1 cellular context compared by ENCODE assay signal in the genomic region with DNA sequence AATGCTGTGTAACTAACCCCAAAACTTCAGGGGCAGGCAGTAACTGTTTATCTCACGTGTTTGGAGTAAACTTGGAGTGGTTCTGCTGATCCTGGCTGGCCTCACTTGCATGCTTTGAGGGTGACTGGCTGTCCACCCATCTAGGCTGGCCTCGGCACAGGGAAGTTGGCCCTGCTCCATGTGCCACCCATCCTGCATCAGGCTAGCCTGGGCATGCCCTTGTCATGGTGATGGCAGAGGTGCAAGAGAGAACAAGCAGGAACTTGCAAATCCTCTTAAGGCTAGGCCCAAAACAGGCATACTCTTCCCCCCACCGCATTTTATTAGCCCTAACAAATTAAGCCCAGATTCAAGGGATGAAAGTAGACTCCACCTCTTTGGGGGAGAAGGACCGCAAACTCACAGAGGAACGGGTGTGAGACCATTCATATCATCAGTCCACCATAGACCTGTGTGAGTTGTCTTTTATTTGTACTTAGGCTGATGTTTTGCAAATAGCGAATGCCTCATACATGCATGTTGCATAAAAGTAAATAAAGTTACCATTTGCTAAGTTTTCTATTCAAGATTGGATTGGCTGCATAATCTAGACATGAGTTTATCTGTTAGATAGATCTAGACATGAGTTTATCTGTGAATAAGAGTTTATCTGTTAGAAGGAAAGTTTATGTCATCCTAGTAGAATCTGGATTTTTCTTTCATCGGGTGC.
A peak's percentile ranks its signal among the peaks of the same experiment; 100 is the strongest.
TF ChIP-seq lines count a peak whose summit lies in the region.

No MANE protein-coding gene starts in this region.

TF ChIP-seq in HEK293, 187 proteins besides CTCF, POLR2A, EP300 and RAD21 (continued from another document):
- TF ChIP-seq, protein P1, sequence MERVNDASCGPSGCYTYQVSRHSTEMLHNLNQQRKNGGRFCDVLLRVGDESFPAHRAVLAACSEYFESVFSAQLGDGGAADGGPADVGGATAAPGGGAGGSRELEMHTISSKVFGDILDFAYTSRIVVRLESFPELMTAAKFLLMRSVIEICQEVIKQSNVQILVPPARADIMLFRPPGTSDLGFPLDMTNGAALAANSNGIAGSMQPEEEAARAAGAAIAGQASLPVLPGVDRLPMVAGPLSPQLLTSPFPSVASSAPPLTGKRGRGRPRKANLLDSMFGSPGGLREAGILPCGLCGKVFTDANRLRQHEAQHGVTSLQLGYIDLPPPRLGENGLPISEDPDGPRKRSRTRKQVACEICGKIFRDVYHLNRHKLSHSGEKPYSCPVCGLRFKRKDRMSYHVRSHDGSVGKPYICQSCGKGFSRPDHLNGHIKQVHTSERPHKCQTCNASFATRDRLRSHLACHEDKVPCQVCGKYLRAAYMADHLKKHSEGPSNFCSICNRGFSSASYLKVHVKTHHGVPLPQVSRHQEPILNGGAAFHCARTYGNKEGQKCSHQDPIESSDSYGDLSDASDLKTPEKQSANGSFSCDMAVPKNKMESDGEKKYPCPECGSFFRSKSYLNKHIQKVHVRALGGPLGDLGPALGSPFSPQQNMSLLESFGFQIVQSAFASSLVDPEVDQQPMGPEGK (tag by site-specific recombination; IDR thresholded peaks at IDR 0.05), result peak; percentile 41; the same call in 1 of the 2 replicates
- TF ChIP-seq FEZF1 (tag by site-specific recombination; IDR thresholded peaks at IDR 0.05), result peak; percentile 25; the same call in 1 of the 2 replicates
- TF ChIP-seq ZBTB8A (tag by site-specific recombination; IDR thresholded peaks at IDR 0.05), result peak; percentile 86
- no peak for TF ChIP-seq ZNF239 (tag by site-specific recombination; IDR thresholded peaks at IDR 0.05)
- TF ChIP-seq SCRT1 (tag by site-specific recombination; IDR thresholded peaks at IDR 0.05; ENCODE audit: borderline replicate concordance), result no peak
- TF ChIP-seq ZNF449 (tag by site-specific recombination; IDR thresholded peaks at IDR 0.05), result no peak
- TF ChIP-seq ZBTB20 (tag by site-specific recombination; IDR thresholded peaks at IDR 0.05), result 0 out of 2 replicates have a peak, but pooled peaks have one; percentile 32
- TF ChIP-seq ZBTB44 (tag by site-specific recombination; IDR thresholded peaks at IDR 0.05), result peak; percentile 88
- TF ChIP-seq, protein P2, sequence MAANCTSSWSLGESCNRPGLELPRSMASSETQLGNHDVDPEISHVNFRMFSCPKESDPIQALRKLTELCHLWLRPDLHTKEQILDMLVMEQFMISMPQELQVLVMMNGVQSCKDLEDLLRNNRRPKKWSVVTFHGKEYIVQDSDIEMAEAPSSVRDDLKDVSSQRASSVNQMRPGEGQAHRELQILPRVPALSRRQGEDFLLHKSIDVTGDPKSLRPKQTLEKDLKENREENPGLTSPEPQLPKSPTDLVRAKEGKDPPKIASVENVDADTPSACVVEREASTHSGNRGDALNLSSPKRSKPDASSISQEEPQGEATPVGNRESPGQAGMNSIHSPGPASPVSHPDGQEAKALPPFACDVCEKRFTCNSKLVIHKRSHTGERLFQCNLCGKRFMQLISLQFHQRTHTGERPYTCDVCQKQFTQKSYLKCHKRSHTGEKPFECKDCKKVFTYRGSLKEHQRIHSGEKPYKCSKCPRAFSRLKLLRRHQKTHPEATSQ (tag by site-specific recombination; IDR thresholded peaks at IDR 0.05), result no peak
- 0 out of 2 replicates have a peak, but pooled peaks have one; percentile 36 for TF ChIP-seq ZNF843 (tag by site-specific recombination; IDR thresholded peaks at IDR 0.05)
- no peak for TF ChIP-seq ZNF596 (tag by site-specific recombination; IDR thresholded peaks at IDR 0.05)
- TF ChIP-seq ZNF600 (tag by site-specific recombination; IDR thresholded peaks at IDR 0.05), result peak; percentile 11; the same call in 1 of the 2 replicates
- no peak for TF ChIP-seq ZNF223 (tag by site-specific recombination; IDR thresholded peaks at IDR 0.05)
- TF ChIP-seq ZFP3 (tag by site-specific recombination; IDR thresholded peaks at IDR 0.05; ENCODE audit: low read depth), result no peak
- TF ChIP-seq ZBTB48 (tag by site-specific recombination; IDR thresholded peaks at IDR 0.05), result 0 out of 2 replicates have a peak, but pooled peaks have one; percentile 44
- no peak for TF ChIP-seq ZNF18 (tag by site-specific recombination; IDR thresholded peaks at IDR 0.05)
- TF ChIP-seq ZNF366 (tag by site-specific recombination; conservative IDR thresholded peaks at IDR 0.05), result peak; percentile 71
- TF ChIP-seq ZNF416 (tag by site-specific recombination; IDR thresholded peaks at IDR 0.05), result no peak
- TF ChIP-seq ZNF138 (tag by site-specific recombination; IDR thresholded peaks at IDR 0.05; ENCODE audit: borderline replicate concordance), result no peak
- TF ChIP-seq ZNF211 (tag by site-specific recombination; IDR thresholded peaks at IDR 0.05; ENCODE audit: low read depth), result no peak
- no peak for TF ChIP-seq ZNF560 (tag by site-specific recombination; IDR thresholded peaks at IDR 0.05; ENCODE audit: borderline replicate concordance)
- peak; percentile 95 for TF ChIP-seq ZBTB17 (tag by site-specific recombination; IDR thresholded peaks at IDR 0.05)
- TF ChIP-seq, protein P3, sequence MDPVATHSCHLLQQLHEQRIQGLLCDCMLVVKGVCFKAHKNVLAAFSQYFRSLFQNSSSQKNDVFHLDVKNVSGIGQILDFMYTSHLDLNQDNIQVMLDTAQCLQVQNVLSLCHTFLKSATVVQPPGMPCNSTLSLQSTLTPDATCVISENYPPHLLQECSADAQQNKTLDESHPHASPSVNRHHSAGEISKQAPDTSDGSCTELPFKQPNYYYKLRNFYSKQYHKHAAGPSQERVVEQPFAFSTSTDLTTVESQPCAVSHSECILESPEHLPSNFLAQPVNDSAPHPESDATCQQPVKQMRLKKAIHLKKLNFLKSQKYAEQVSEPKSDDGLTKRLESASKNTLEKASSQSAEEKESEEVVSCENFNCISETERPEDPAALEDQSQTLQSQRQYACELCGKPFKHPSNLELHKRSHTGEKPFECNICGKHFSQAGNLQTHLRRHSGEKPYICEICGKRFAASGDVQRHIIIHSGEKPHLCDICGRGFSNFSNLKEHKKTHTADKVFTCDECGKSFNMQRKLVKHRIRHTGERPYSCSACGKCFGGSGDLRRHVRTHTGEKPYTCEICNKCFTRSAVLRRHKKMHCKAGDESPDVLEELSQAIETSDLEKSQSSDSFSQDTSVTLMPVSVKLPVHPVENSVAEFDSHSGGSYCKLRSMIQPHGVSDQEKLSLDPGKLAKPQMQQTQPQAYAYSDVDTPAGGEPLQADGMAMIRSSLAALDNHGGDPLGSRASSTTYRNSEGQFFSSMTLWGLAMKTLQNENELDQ (tag by site-specific recombination; IDR thresholded peaks at IDR 0.05; ENCODE audit: low read depth), result no peak
- peak; percentile 74 for TF ChIP-seq ZNF398 (tag by site-specific recombination; IDR thresholded peaks at IDR 0.05)
- 0 out of 2 replicates have a peak, but pooled peaks have one; percentile 27 for TF ChIP-seq GLIS1 (tag by site-specific recombination; IDR thresholded peaks at IDR 0.05)
- TF ChIP-seq ZNF404 (tag by site-specific recombination; IDR thresholded peaks at IDR 0.05), result no peak
- peak; percentile 12; the same call in 1 of the 2 replicates for TF ChIP-seq SP7 (tag by site-specific recombination; IDR thresholded peaks at IDR 0.05)
- TF ChIP-seq ZNF677 (tag by site-specific recombination; IDR thresholded peaks at IDR 0.05), result no peak
- TF ChIP-seq ZNF174 (tag by site-specific recombination; IDR thresholded peaks at IDR 0.05), result no peak
- TF ChIP-seq, protein P4, sequence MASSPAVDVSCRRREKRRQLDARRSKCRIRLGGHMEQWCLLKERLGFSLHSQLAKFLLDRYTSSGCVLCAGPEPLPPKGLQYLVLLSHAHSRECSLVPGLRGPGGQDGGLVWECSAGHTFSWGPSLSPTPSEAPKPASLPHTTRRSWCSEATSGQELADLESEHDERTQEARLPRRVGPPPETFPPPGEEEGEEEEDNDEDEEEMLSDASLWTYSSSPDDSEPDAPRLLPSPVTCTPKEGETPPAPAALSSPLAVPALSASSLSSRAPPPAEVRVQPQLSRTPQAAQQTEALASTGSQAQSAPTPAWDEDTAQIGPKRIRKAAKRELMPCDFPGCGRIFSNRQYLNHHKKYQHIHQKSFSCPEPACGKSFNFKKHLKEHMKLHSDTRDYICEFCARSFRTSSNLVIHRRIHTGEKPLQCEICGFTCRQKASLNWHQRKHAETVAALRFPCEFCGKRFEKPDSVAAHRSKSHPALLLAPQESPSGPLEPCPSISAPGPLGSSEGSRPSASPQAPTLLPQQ (tag by site-specific recombination; IDR thresholded peaks at IDR 0.05), result 0 out of 2 replicates have a peak, but pooled peaks have one; percentile 23
